Comparison of ENCODE assay signal across 8 cellular contexts in genomic region chrX:123732679-123733363, GRCh38. TPM values are rescaled to one million over a fixed set of nuclear protein-coding genes. Genes with fewer than 3 reads are reported as not detected.
DNase-seq lines count a peak whose midpoint lies in the region; ATAC-seq and TF ChIP-seq lines count a peak whose summit lies in the region.

Gene THOC2 (minus strand): TSS chrX:123733052. CDS start chrX:123733022, 30 bp downstream.

- H3K27ac ChIP-seq in BLaER1 (peak within 1 kb of the TSS; percentile 91), coronary artery (peak within 1 kb of the TSS; percentile 80 to 86)

- peak within 1 kb of the TSS; percentile 97 for H3K4me3 Mint-ChIP-seq in activated CD4-positive, alpha-beta T cell treated with anti-CD3 and anti-CD28 coated beads, Interleukin-2, amount 10 ng/mL, durations not matched to agents 24 days and 14 days

- H3K27me3 ChIP-seq in BLaER1, result peaks cover 10% of the 10 kb centered on the region; the same call in 1 of the 2 replicates

- H3K4me1 Mint-ChIP-seq in activated CD4-positive, alpha-beta T cell treated with anti-CD3 and anti-CD28 coated beads, Interleukin-2, amount 10 ng/mL, durations not matched to agents 24 days and 14 days, result peaks cover 17% of the 10 kb centered on the region

- no peaks in the 10 kb centered on the region for H3K27me3 Mint-ChIP-seq in activated CD4-positive, alpha-beta T cell treated with anti-CD3 and anti-CD28 coated beads, Interleukin-2, amount 10 ng/mL, durations not matched to agents 24 days and 14 days

- H3K36me3 ChIP-seq in BLaER1, result 0 out of 2 replicates have a peak, but pooled peaks cover 5% of the 10 kb centered on the region

- H3K36me3 Mint-ChIP-seq in activated CD4-positive, alpha-beta T cell treated with anti-CD3 and anti-CD28 coated beads, Interleukin-2, amount 10 ng/mL, durations not matched to agents 24 days and 14 days (ENCODE audit: low read depth), result peaks cover 4% of the 10 kb centered on the region

- intact Hi-C loops in activated CD4-positive, alpha-beta T cell treated with anti-CD3 and anti-CD28 coated beads, Interleukin-2, amount 10 ng/mL, durations not matched to agents 24 days and 14 days (cut with micrococcal nuclease), result loop anchor here (2.0 kb wide), 1 partner anchor 32 kb away; no protein-coding TSS in a partner anchor
- intact Hi-C loops in left colon (cut with DNase I, micrococcal nuclease), result no loop called here

- peak; percentile 81 for ATAC-seq in HG03457 (IDR thresholded peaks at IDR 0.05; ENCODE audit: unreplicated experiment)
- peak; percentile 98 for ATAC-seq in left colon

- peak; percentile 17 for TF ChIP-seq CTCF in coronary artery (IDR thresholded peaks at IDR 0.05)

- DNase-seq in GM19238 (ENCODE audit: insufficient read length, low spot score) (peak; percentile 37), NCI-H524 (lab: John Stamatoyannopoulos, UW) (peak; percentile 71 to 91), coronary artery (ENCODE audit: low spot score) (peak; percentile 90), left colon (peak; percentile 88 to 89)
- DNase-seq in activated CD4-positive, alpha-beta T cell treated with anti-CD3 and anti-CD28 coated beads, Interleukin-2, amount 10 ng/mL, durations not matched to agents 24 days and 14 days, result peak; percentile 92
- peak; percentile 79 for DNase-seq in stimulated activated CD4-positive, alpha-beta T cell treated with anti-CD3 and anti-CD28 coated beads, Interleukin-1b, Interleukin-23, amount 100 ng/mL, for 48 hours

- peak within 1 kb of the TSS; percentile 90 for H3K9ac ChIP-seq in BLaER1

- peaks cover 33% of the 10 kb centered on the region for H3K4me1 ChIP-seq in BLaER1

- H3K9me3 ChIP-seq in BLaER1, result peaks cover 16% of the 10 kb centered on the region

- peak within 1 kb of the TSS; percentile 84 for H3K4me3 ChIP-seq in BLaER1
- H3K4me3 ChIP-seq in coronary artery, result peak within 1 kb of the TSS; percentile 76

- H3K27ac Mint-ChIP-seq in activated CD4-positive, alpha-beta T cell treated with anti-CD3 and anti-CD28 coated beads, Interleukin-2, amount 10 ng/mL, durations not matched to agents 24 days and 14 days, result peak within 1 kb of the TSS; percentile 95

- peaks cover 46% of the 10 kb centered on the region for H4K20me1 ChIP-seq in BLaER1

- H3K4me2 ChIP-seq in BLaER1, result peak within 1 kb of the TSS; percentile 73

- no peaks in the 10 kb centered on the region for H3K9me3 Mint-ChIP-seq in activated CD4-positive, alpha-beta T cell treated with anti-CD3 and anti-CD28 coated beads, Interleukin-2, amount 10 ng/mL, durations not matched to agents 24 days and 14 days

RNA-seq across cellular contexts. Expression of gene THOC2, which starts in this region (rescaled TPM):
- 91.2 and 96.7 TPM in 2 replicates for total RNA-seq in activated CD4-positive, alpha-beta T cell treated with anti-CD3 and anti-CD28 coated beads, Interleukin-2, amount 10 ng/mL, durations not matched to agents 24 days and 14 days
- total RNA-seq in left colon, result 10 to 100 TPM; 64.0 to 64.7 TPM

Comparison
In these comparisons a context has a peak if more than half of its experiments do, and no peak if none do; other contexts are left out.
1. Peak in every context shown above with its lines: DNase-seq, ATAC-seq, H3K4me3 ChIP-seq and H3K27ac ChIP-seq.
2. DNase-seq: peak in every context shown above with its lines; median percentile 92 in activated CD4-positive, alpha-beta T cell treated with anti-CD3 and anti-CD28 coated beads, Interleukin-2, amount 10 ng/mL, durations not matched to agents 24 days and 14 days; 90 in coronary artery; 88 in left colon; 81 in NCI-H524; 79 in stimulated activated CD4-positive, alpha-beta T cell treated with anti-CD3 and anti-CD28 coated beads, Interleukin-1b, Interleukin-23, amount 100 ng/mL, for 48 hours; 37 in GM19238.